In genomic region chr9:133477992-133478850, GRCh38 we compare ENCODE assay signal across 6 cellular contexts. TPM values are rescaled to one million over a fixed set of nuclear protein-coding genes. Genes with fewer than 3 reads are reported as not detected.
A peak's percentile ranks its signal among the peaks of the same experiment; 100 is the strongest.
DNase-seq lines count a peak whose midpoint lies in the region; ATAC-seq and TF ChIP-seq lines count a peak whose summit lies in the region.

No MANE protein-coding gene starts in this region.

- intact Hi-C loops in OCI-LY7 (cut with micrococcal nuclease; ENCODE audit: unreplicated experiment), result loop anchor here (1.0 to 5.0 kb wide), 3 partner anchors 18 to 224 kb away; no protein-coding TSS in a partner anchor

- H3K79me2 ChIP-seq in OCI-LY7 (ENCODE audit: insufficient read depth, low read depth, low read length), result peaks cover 28% of the 10 kb centered on the region; the same call in 1 of the 2 replicates

- peaks cover 5% of the 10 kb centered on the region for H3K4me1 Mint-ChIP-seq in stimulated activated effector memory CD8-positive, alpha-beta T cell treated with anti-CD3 and anti-CD28 coated beads, Interleukin-12 subunit alpha, Interleukin-12 subunit beta, amount 100 ng/mL, for 72 hours

- H3K9me3 Mint-ChIP-seq in stimulated activated effector memory CD8-positive, alpha-beta T cell treated with anti-CD3 and anti-CD28 coated beads, Interleukin-12 subunit alpha, Interleukin-12 subunit beta, amount 100 ng/mL, for 72 hours, result no peaks in the 10 kb centered on the region

- H3K4me2 ChIP-seq in OCI-LY7 (ENCODE audit: low read length), result peak overlapping the region; percentile 81

- no peak overlapping the region for H2AFZ ChIP-seq in OCI-LY7 (ENCODE audit: low read length)

- no peaks in the 10 kb centered on the region; the same call in 1 of the 2 replicates for H4K20me1 ChIP-seq in OCI-LY7 (ENCODE audit: insufficient read depth, low read length)

- no TSS peak for BruUV-seq in OCI-LY7 (replicated peaks; lab: Mats Ljungman, UMichigan)

- no peaks in the 10 kb centered on the region for H3K9me2 ChIP-seq in OCI-LY7 (ENCODE audit: insufficient read depth, low read length)

- peaks cover 5% of the 10 kb centered on the region for H3K27me3 ChIP-seq in foreskin keratinocyte

- CTCF ChIA-PET in OCI-LY7 (lab: Charles Lee; ENCODE audit: unreplicated experiment), result interaction anchor here (1.1 kb wide), 1 partner anchor 16 kb away, joined by 3 read pairs; no protein-coding TSS in a partner anchor

- in situ Hi-C loops in Caki2 (cut with HindIII; ENCODE audit: low pct_unique_long_range_greater_than_20kb, low sequenced_read_pairs), result no loop called here

- peaks cover 45% of the 10 kb centered on the region for H3K36me3 ChIP-seq in OCI-LY7 (ENCODE audit: insufficient read depth, low read length)

- H3K4me3 Mint-ChIP-seq in stimulated activated effector memory CD8-positive, alpha-beta T cell treated with anti-CD3 and anti-CD28 coated beads, Interleukin-12 subunit alpha, Interleukin-12 subunit beta, amount 100 ng/mL, for 72 hours, result peak overlapping the region; percentile 69

- H3K27ac Mint-ChIP-seq in stimulated activated effector memory CD8-positive, alpha-beta T cell treated with anti-CD3 and anti-CD28 coated beads, Interleukin-12 subunit alpha, Interleukin-12 subunit beta, amount 100 ng/mL, for 72 hours, result peak overlapping the region; percentile 37

- POLR2A ChIA-PET in OCI-LY7 (lab: Charles Lee), result interaction anchor here (0.6 to 1.3 kb wide), 6 partner anchors 10 to 448 kb away, joined by 3 to 4 read pairs (median 4); partner anchors contain the start of gene CACFD1

- TF ChIP-seq CTCF in OCI-LY7 (conservative IDR thresholded peaks at IDR 0.05; ENCODE audit: low read length), result no peak
- no peak for TF ChIP-seq CTCF in foreskin keratinocyte (conservative IDR thresholded peaks at IDR 0.05)

- peak; percentile 25 for DNase-seq in Caki2 (ENCODE audit: low read depth)
- peak; percentile 82 for DNase-seq in OCI-LY7 (ENCODE audit: low spot score)
- DNase-seq in foreskin keratinocyte, result peak in 1 of 2 donors; percentile 41
- DNase-seq in stimulated activated effector memory CD8-positive, alpha-beta T cell treated with anti-CD3 and anti-CD28 coated beads, Interleukin-12 subunit alpha, Interleukin-12 subunit beta, amount 100 ng/mL, for 72 hours (ENCODE audit: low spot score in 2 of 2), result no peak
- no peak for DNase-seq in superior temporal gyrus (ENCODE audit: extremely low spot score)

- ATAC-seq in GM21717 (IDR thresholded peaks at IDR 0.05; ENCODE audit: unreplicated experiment) (peak; percentile 49), foreskin keratinocyte (peak; percentile 54)
- ATAC-seq in stimulated activated effector memory CD8-positive, alpha-beta T cell treated with anti-CD3 and anti-CD28 coated beads, Interleukin-12 subunit alpha, Interleukin-12 subunit beta, amount 100 ng/mL, for 72 hours, result peak; percentile 43

- peaks cover 28% of the 10 kb centered on the region for H3K4me1 ChIP-seq in OCI-LY7 (ENCODE audit: insufficient read depth, low read length, poor library complexity, severe bottlenecking)
- no peaks in the 10 kb centered on the region for H3K4me1 ChIP-seq in foreskin keratinocyte

- H3K36me3 Mint-ChIP-seq in stimulated activated effector memory CD8-positive, alpha-beta T cell treated with anti-CD3 and anti-CD28 coated beads, Interleukin-12 subunit alpha, Interleukin-12 subunit beta, amount 100 ng/mL, for 72 hours, result peaks cover 7% of the 10 kb centered on the region

- no peaks in the 10 kb centered on the region for H3K9me3 ChIP-seq in OCI-LY7 (ENCODE audit: low read length)

- H3K27ac ChIP-seq in OCI-LY7 (ENCODE audit: low read depth, low read length, poor library complexity, severe bottlenecking) (peak overlapping the region; percentile 73), foreskin keratinocyte (peak overlapping the region; percentile 60)

- peak overlapping the region; percentile 78 for H3K4me3 ChIP-seq in OCI-LY7 (ENCODE audit: low read depth, low read length, poor library complexity, severe bottlenecking)

RNA-seq across cellular contexts. Expression of gene SLC2A6, which starts 0.7 kb away (rescaled TPM):
- total RNA-seq in Caki2 (2014; rRNA removed; shearing (Covaris generic); ENCODE audit: low replicate concordance), result 19.6 and 19.7 TPM in 2 replicates
- total RNA-seq in OCI-LY7 (2014; rRNA removed; shearing (Covaris generic)), result 45.2 and 52.9 TPM in 2 replicates
- total RNA-seq in OCI-LY7 (2022) (42.1 and 51.0 TPM in 2 replicates), foreskin keratinocyte (33.7 and 41.7 TPM in 2 replicates)
- polyA plus RNA-seq in foreskin keratinocyte, result 30.9 and 37.1 TPM in 2 replicates

RNA-seq across cellular contexts. Expression of gene CACFD1, which starts 18.4 kb away (rescaled TPM):
- total RNA-seq in Caki2 (2014; rRNA removed; shearing (Covaris generic); ENCODE audit: low replicate concordance), result 10.7 and 13.2 TPM in 2 replicates
- 14.9 and 17.2 TPM in 2 replicates for total RNA-seq in OCI-LY7 (2014; rRNA removed; shearing (Covaris generic))
- total RNA-seq in OCI-LY7 (2022) (16.7 and 19.2 TPM in 2 replicates), foreskin keratinocyte (2.2 and 3.9 TPM in 2 replicates)
- polyA plus RNA-seq in foreskin keratinocyte, result 2.2 and 3.7 TPM in 2 replicates

RNA-seq across cellular contexts. Expression of gene MYMK, which starts 46.5 kb away (rescaled TPM):
- total RNA-seq in Caki2 (2014; rRNA removed; shearing (Covaris generic); ENCODE audit: low replicate concordance), result not detected in 2 replicates
- not detected in 2 replicates for total RNA-seq in OCI-LY7 (2014; rRNA removed; shearing (Covaris generic))
- total RNA-seq in OCI-LY7 (2022), result not detected in 2 replicates
- total RNA-seq in foreskin keratinocyte, result not detected in 2 replicates
- polyA plus RNA-seq in foreskin keratinocyte, result not detected in 2 replicates

RNA-seq across cellular contexts. Expression of gene ADAMTS13, which starts 56.1 kb away (rescaled TPM):
- 3.0 and 3.7 TPM in 2 replicates for total RNA-seq in Caki2 (2014; rRNA removed; shearing (Covaris generic); ENCODE audit: low replicate concordance)
- 6.2 and 6.6 TPM in 2 replicates for total RNA-seq in OCI-LY7 (2014; rRNA removed; shearing (Covaris generic))
- total RNA-seq in OCI-LY7 (2022) (18.1 and 18.5 TPM in 2 replicates), foreskin keratinocyte (0.28 and 0.65 TPM in 2 replicates)
- 0.36 and 0.85 TPM in 2 replicates for polyA plus RNA-seq in foreskin keratinocyte

RNA-seq across cellular contexts. Expression of gene ADAMTSL2, which starts 56.3 kb away (rescaled TPM):
- total RNA-seq in Caki2 (2014; rRNA removed; shearing (Covaris generic); ENCODE audit: low replicate concordance), result not detected in 2 replicates
- 0.88 and 1.0 TPM in 2 replicates for total RNA-seq in OCI-LY7 (2014; rRNA removed; shearing (Covaris generic))
- total RNA-seq in OCI-LY7 (2022), result not detected in 2 replicates
- not detected in 2 replicates for total RNA-seq in foreskin keratinocyte
- polyA plus RNA-seq in foreskin keratinocyte, result not detected in 2 replicates

Comparison
In these comparisons a context has a peak if more than half of its experiments do, and no peak if none do; other contexts are left out.
1. DNase-seq: peak in Caki2 (single experiment) and OCI-LY7 (single experiment); none in stimulated activated effector memory CD8-positive, alpha-beta T cell treated with anti-CD3 and anti-CD28 coated beads, Interleukin-12 subunit alpha, Interleukin-12 subunit beta, amount 100 ng/mL, for 72 hours (0 of 2) and superior temporal gyrus (single experiment).
2. Peak in every context shown above with its lines, with median percentiles within 50 percentile points of each other: ATAC-seq.